In the genomic region with DNA sequence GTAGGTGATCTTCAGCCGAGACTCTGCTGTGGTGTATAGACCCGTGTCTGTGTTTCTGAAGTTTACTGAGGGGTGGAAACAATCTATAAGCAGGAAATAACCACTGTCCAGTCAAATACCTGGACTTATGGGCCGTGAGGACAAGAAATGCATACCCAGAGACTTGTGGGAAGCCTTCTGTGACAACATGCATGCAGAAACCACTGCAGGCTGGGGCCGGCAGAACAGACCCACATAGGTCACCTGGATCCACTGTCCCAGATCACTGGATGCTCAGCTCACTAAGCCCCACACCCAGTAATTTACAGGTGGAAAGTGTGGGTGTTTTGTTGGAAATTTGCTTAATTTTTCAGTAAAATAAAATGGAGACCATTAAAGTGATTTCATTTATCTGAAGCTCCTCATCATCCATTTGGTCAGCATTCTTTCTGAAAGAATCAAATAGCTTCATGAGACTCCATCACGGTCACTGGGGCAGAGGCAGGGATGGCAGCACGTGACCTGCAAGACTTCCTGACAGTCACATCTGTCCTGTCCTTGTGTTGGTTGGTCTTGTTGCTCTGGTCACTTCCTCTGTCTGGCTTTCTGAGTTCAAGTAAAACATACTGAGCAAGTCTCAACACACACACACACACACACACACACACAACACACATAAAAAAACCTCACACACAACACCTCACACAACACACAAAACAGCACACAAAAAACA, we compare ENCODE assay signal across 16 cellular contexts.
A peak's percentile ranks its signal among the peaks of the same experiment; 100 is the strongest.
DNase-seq lines count a peak whose midpoint lies in the region; ATAC-seq, FAIRE-seq and TF ChIP-seq lines count a peak whose summit lies in the region.
"Had no signal": no experiment of that assay in that cellular context is flagged by ENCODE, and none has a peak within 500 bp of the region (broad histone marks: within the 10 kb centered on the region; RNA-seq: fewer than 3 reads in every experiment).

No MANE protein-coding gene starts in this region.

- no peak overlapping the region for H3K23ac ChIP-seq in H1 (ENCODE audit: insufficient read length)
- no peak overlapping the region for H3K23ac ChIP-seq in trophoblast cell (ENCODE audit: low read length)

- 0 out of 2 replicates have a peak, but pooled peaks cover 3% of the 10 kb centered on the region for H4K20me1 ChIP-seq in Karpas-422 (ENCODE audit: insufficient read depth, low read depth, low read length)
- H4K20me1 ChIP-seq in H1 (replicated peaks in 1 of 2; ENCODE audit: control insufficient read depth in 1 of 2, insufficient read depth in 2 of 2, low read length in 2 of 2), result peaks cover 8 to 41% of the 10 kb centered on the region in 2 experiments

- no peaks in the 10 kb centered on the region for H3K9me2 ChIP-seq in Karpas-422 (replicated peaks; ENCODE audit: insufficient read depth, low read length)

- TF ChIP-seq EP300 in H1 (IDR thresholded peaks at IDR 0.05; ENCODE audit: borderline replicate concordance in 1 of 2, low read depth in 2 of 2, low read length in 2 of 2), result no peak

- H2BK20ac ChIP-seq in H1 (ENCODE audit: low read length), result no peak overlapping the region

- no peak overlapping the region for H2AFZ ChIP-seq in Karpas-422 (ENCODE audit: low read length)
- no peak overlapping the region for H2AFZ ChIP-seq in H1 (ENCODE audit: low read length)
- H2AFZ ChIP-seq in trophoblast cell (ENCODE audit: insufficient read depth, low read length, poor library complexity), result no peak overlapping the region

- H3K23me2 ChIP-seq in H1 (ENCODE audit: low read depth, low read length), result peaks cover 12% of the 10 kb centered on the region

- H2AK5ac ChIP-seq in H1 (ENCODE audit: low read depth, low read length), result no peak overlapping the region; the same call in 1 of the 2 replicates
- H2AK5ac ChIP-seq in trophoblast cell (ENCODE audit: low read length), result no peak overlapping the region

- H3K4me3 ChIP-seq in Karpas-422 (ENCODE audit: low read length), result no peak overlapping the region
- H3K4me3 ChIP-seq in H1 (ENCODE audit: extremely low read depth in 1 of 4, insufficient read depth in 2 of 4, low read depth in 3 of 4, low read length in 4 of 4), result no peak overlapping the region
- no peak overlapping the region for H3K4me3 ChIP-seq in trophoblast cell (ENCODE audit: low read depth, low read length)

- H3K27me3 ChIP-seq in Karpas-422 (ENCODE audit: low read length) (no peaks in the 10 kb centered on the region), H1 (replicated peaks in 1 of 4; ENCODE audit: control insufficient read depth in 3 of 4, extremely low read depth in 1 of 4, insufficient read depth in 3 of 4, low read length in 3 of 4) (peaks cover 0 to 14% (median 4%) of the 10 kb centered on the region in 4 experiments; a peak in 4 of 7 replicates), trophoblast cell (ENCODE audit: insufficient read depth, low read length) (no peaks in the 10 kb centered on the region)

- H4K8ac ChIP-seq in H1 (ENCODE audit: extremely low read depth, insufficient read depth, low read length) (no peak overlapping the region), trophoblast cell (ENCODE audit: low read depth, low read length) (no peak overlapping the region)

- H3K79me1 ChIP-seq in H1 (ENCODE audit: low read depth, low read length) (peaks cover 10% of the 10 kb centered on the region), trophoblast cell (ENCODE audit: low read length) (peaks cover 24% of the 10 kb centered on the region)

- H3K4me2 ChIP-seq in Karpas-422 (ENCODE audit: low read depth, low read length, poor library complexity, severe bottlenecking) (no peak overlapping the region), H1 (ENCODE audit: insufficient read depth in 1 of 2, low read depth in 2 of 2, low read length in 2 of 2) (no peak overlapping the region), trophoblast cell (ENCODE audit: low read length) (no peak overlapping the region)

- H2BK5ac ChIP-seq in H1 (ENCODE audit: low read depth, low read length), result no peak overlapping the region
- no peak overlapping the region for H2BK5ac ChIP-seq in trophoblast cell (ENCODE audit: low read depth, low read length, poor library complexity)

- no peak for TF ChIP-seq CTCF in H1 (IDR thresholded peaks at IDR 0.05; ENCODE audit: control extremely low read depth in 1 of 3, insufficient read depth in 1 of 3, low read depth in 1 of 3, low read length in 3 of 3)

- peaks cover 35% of the 10 kb centered on the region for H3K4me1 ChIP-seq in Karpas-422 (ENCODE audit: low read length)
- H3K4me1 ChIP-seq in H1 (replicated peaks in 1 of 4; ENCODE audit: control insufficient read depth in 3 of 4, insufficient read depth in 4 of 4, low read length in 3 of 4), result peaks cover 12 to 31% (median 23%) of the 10 kb centered on the region in 4 experiments
- peaks cover 32 to 35% of the 10 kb centered on the region in 2 experiments for H3K4me1 ChIP-seq in trophoblast cell (ENCODE audit: control insufficient read depth in 1 of 2, insufficient read depth in 2 of 2, low read length in 2 of 2)

- H3K9ac ChIP-seq in Karpas-422 (ENCODE audit: low read length) (no peak overlapping the region), H1 (replicated peaks in 1 of 4; ENCODE audit: extremely low read depth in 1 of 4, low read depth in 3 of 4, low read length in 3 of 4) (no peak overlapping the region), trophoblast cell (ENCODE audit: low read length) (no peak overlapping the region)

- no peak overlapping the region for H2BK12ac ChIP-seq in H1 (ENCODE audit: low read depth, low read length)
- H2BK12ac ChIP-seq in trophoblast cell (ENCODE audit: low read length), result no peak overlapping the region

- H2BK120ac ChIP-seq in H1 (replicated peaks; ENCODE audit: low read depth, low read length) (no peak overlapping the region), trophoblast cell (ENCODE audit: insufficient read depth, low read length, poor library complexity) (no peak overlapping the region)

- CTCF ChIA-PET in H1 (lab: Charles Lee; ENCODE audit: partially characterized antibody), result no interaction called here

- H3K14ac ChIP-seq in H1 (ENCODE audit: insufficient read length) (no peak overlapping the region), trophoblast cell (ENCODE audit: low read length) (no peak overlapping the region)

- no peak overlapping the region for H4K12ac ChIP-seq in trophoblast cell (ENCODE audit: low read depth, low read length)

- H2BK15ac ChIP-seq in H1 (ENCODE audit: low read length), result no peak overlapping the region

- H3K4ac ChIP-seq in H1 (replicated peaks; ENCODE audit: insufficient read length, low read depth, low read length) (no peak overlapping the region), trophoblast cell (ENCODE audit: low read depth, low read length) (no peak overlapping the region)

- H3K18ac ChIP-seq in H1 (ENCODE audit: extremely low read depth, low read length) (no peak overlapping the region), trophoblast cell (ENCODE audit: low read length) (peak overlapping the region; percentile 16)

- TF ChIP-seq RAD21 in H1 (IDR thresholded peaks at IDR 0.05 in 1 of 2, conservative IDR thresholded peaks at IDR 0.05 in 1 of 2; ENCODE audit: low read depth in 2 of 2, low read length in 2 of 2), result no peak

- no peak overlapping the region for H4K91ac ChIP-seq in H1 (replicated peaks; ENCODE audit: insufficient read length, low read length)
- H4K91ac ChIP-seq in trophoblast cell (ENCODE audit: low read depth, low read length), result no peak overlapping the region

- WGBS in H1 (ENCODE audit: extremely low coverage in 1 of 2, insufficient coverage in 1 of 2, insufficient read length in 1 of 2, insufficient replicate concordance in 2 of 2, low coverage in 1 of 2, low lambda C conversion rate in 2 of 2, missing lambda C conversion rate in 1 of 2), 2 experiments, result 88% methylated on average over 6 of the region's 6 CpGs; no CpG with 5 or more reads in 1 of the 2 experiments
- WGBS in trophoblast cell (ENCODE audit: extremely low coverage, insufficient coverage, insufficient read length), result no CpG with 5 or more reads among the region's 6 CpGs

- H3K79me2 ChIP-seq in Karpas-422 (ENCODE audit: low read length) (peaks cover 57% of the 10 kb centered on the region), H1 (ENCODE audit: control insufficient read depth in 1 of 2, insufficient read depth in 2 of 2, low read length in 2 of 2) (peaks cover 7 to 18% of the 10 kb centered on the region in 2 experiments; a peak in 3 of 4 replicates), trophoblast cell (ENCODE audit: control insufficient read depth, insufficient read depth, low read length, poor library complexity) (peaks cover 17% of the 10 kb centered on the region)

- POLR2A ChIA-PET in H1 (lab: Charles Lee; ENCODE audit: partially characterized antibody), result no interaction called here

- H4K5ac ChIP-seq in H1 (ENCODE audit: insufficient read length, low read depth, low read length), result no peak overlapping the region

- no peaks in the 10 kb centered on the region for H3K9me3 ChIP-seq in Karpas-422 (ENCODE audit: low read length)
- H3K9me3 ChIP-seq in H1 (ENCODE audit: insufficient read depth in 2 of 2, low read depth in 1 of 2, low read length in 1 of 2), result no peaks in the 10 kb centered on the region
- peaks cover 3% of the 10 kb centered on the region for H3K9me3 ChIP-seq in trophoblast cell (ENCODE audit: insufficient read depth, low read depth, low read length)

- H3K27ac ChIP-seq in Karpas-422 (ENCODE audit: low read length) (peak overlapping the region; percentile 29), H1 (ENCODE audit: low read depth, low read length) (no peak overlapping the region), trophoblast cell (ENCODE audit: low read depth, low read length) (no peak overlapping the region)

- no peak for TF ChIP-seq POLR2A in H1 (IDR thresholded peaks at IDR 0.05; ENCODE audit: control extremely low read depth in 1 of 2, low read depth in 2 of 2, low read length in 2 of 2)

- no peaks in the 10 kb centered on the region for H3K36me3 ChIP-seq in Karpas-422 (ENCODE audit: insufficient read depth, low read length)
- H3K36me3 ChIP-seq in H1 (ENCODE audit: control insufficient read depth in 2 of 4, insufficient read depth in 4 of 4, low read length in 3 of 4), result no peaks in the 10 kb centered on the region
- H3K36me3 ChIP-seq in trophoblast cell (ENCODE audit: control insufficient read depth in 1 of 2, insufficient read depth in 2 of 2, low read length in 2 of 2), result peaks cover 31 to 56% of the 10 kb centered on the region in 2 experiments

- H3K56ac ChIP-seq in H1 (replicated peaks; ENCODE audit: insufficient read length, low read depth, low read length), result peak overlapping the region; percentile 96

- no peak for ATAC-seq in HG02870 (IDR thresholded peaks at IDR 0.05; ENCODE audit: unreplicated experiment)

- no peak for FAIRE-seq in H1 (lab: Jason Lieb, UNC)

- DNase-seq in EH (ENCODE audit: low read depth) (peak; percentile 39), Karpas-422 (no peak), H1 (ENCODE audit: low read depth in 1 of 2, low spot score in 2 of 2) (no peak), trophoblast cell (peak in 1 of 2 donors; percentile 49), activated gamma-delta T cell treated with Interleukin-2 at 50 U/mL for 16 hours (no peak), cerebellar cortex (ENCODE audit: low spot score) (no peak)
- no peak for DNase-seq in central memory CD4-positive, alpha-beta T cell
- DNase-seq: activated naive CD8-positive, alpha-beta T cell treated with anti-CD3 and anti-CD28 coated beads for 36 hours; CD4-positive, CD25-positive, alpha-beta regulatory T cell; cortex of kidney; GOT3; NCI-H1436 treated with DMSO at 0.1 percent for 48 hours; stimulated activated CD4-positive, alpha-beta T cell treated with anti-CD3 and anti-CD28 coated beads, Interleukin-15, amount 100 ng/mL, for 24 hours; stimulated activated CD8-positive, alpha-beta memory T cell treated with anti-CD3 and anti-CD28 coated beads, Interleukin-4, amount 100 ng/mL, for 48 hours; T-helper 9 cell had no signal
